9 cellular contexts compared by ENCODE assay signal in genomic region chr5:78757269-78758053, GRCh38.
DNase-seq lines count a peak whose midpoint lies in the region; ATAC-seq and TF ChIP-seq lines count a peak whose summit lies in the region.
"Had no signal": no experiment of that assay in that cellular context is flagged by ENCODE, and none has a peak within 500 bp of the region (broad histone marks: within the 10 kb centered on the region; RNA-seq: fewer than 3 reads in every experiment).

No MANE protein-coding gene starts in this region.

- peaks cover 0 to 7% (median 1%) of the 10 kb centered on the region in 3 donors for H3K27me3 Mint-ChIP-seq in CD14-positive monocyte (ENCODE audit: low read depth in 3 of 3)

- peak overlapping the region in 6 of 7 donors; percentile 23 to 83 (median 65) for H3K27ac Mint-ChIP-seq in CD14-positive monocyte

- ATAC-seq in GM19324 (IDR thresholded peaks at IDR 0.05; ENCODE audit: low FRiP score, unreplicated experiment) (peak; percentile 56), HG03378 (IDR thresholded peaks at IDR 0.05; ENCODE audit: unreplicated experiment) (peak; percentile 43)

- peaks cover 0 to 8% (median 0%) of the 10 kb centered on the region in 7 donors for H3K9me3 Mint-ChIP-seq in CD14-positive monocyte

- no peak overlapping the region for H3K4me3 ChIP-seq in epithelial cell of esophagus (ENCODE audit: low read length)
- H3K4me3 ChIP-seq: adrenal gland had no signal

- H3K4me3 Mint-ChIP-seq in CD14-positive monocyte, result no peak overlapping the region

- no peak for DNase-seq in CD14-positive monocyte (ENCODE audit: low spot score)
- DNase-seq in epithelial cell of esophagus (ENCODE audit: low read depth), result peak; percentile 19
- no peak for DNase-seq in activated gamma-delta T cell (lab: John Stamatoyannopoulos, UW)
- DNase-seq in NOMO-1 treated with dmso at 0.1 percent for 144 hours (lab: John Stamatoyannopoulos, UW; ENCODE audit: unreplicated experiment), result no peak
- DNase-seq in SIG-M5 treated with dmso at 0.1 percent for 504 hours (lab: John Stamatoyannopoulos, UW; ENCODE audit: unreplicated experiment), result no peak
- no peak for DNase-seq in DMS153 (lab: John Stamatoyannopoulos, UW)

- intact Hi-C loops in CD14-positive monocyte (cut with micrococcal nuclease), result no loop called here

- H3K36me3 Mint-ChIP-seq in CD14-positive monocyte, result no peaks in the 10 kb centered on the region

- H3K4me1 Mint-ChIP-seq in CD14-positive monocyte, result peaks cover 58% of the 10 kb centered on the region

- TF ChIP-seq CTCF in CD14-positive monocyte (IDR thresholded peaks at IDR 0.05) (no peak), epithelial cell of esophagus (IDR thresholded peaks at IDR 0.05; ENCODE audit: insufficient read depth, low read depth, low read length, missing control alignments) (no peak)
